8 cellular contexts compared by ENCODE assay signal in the genomic region with DNA sequence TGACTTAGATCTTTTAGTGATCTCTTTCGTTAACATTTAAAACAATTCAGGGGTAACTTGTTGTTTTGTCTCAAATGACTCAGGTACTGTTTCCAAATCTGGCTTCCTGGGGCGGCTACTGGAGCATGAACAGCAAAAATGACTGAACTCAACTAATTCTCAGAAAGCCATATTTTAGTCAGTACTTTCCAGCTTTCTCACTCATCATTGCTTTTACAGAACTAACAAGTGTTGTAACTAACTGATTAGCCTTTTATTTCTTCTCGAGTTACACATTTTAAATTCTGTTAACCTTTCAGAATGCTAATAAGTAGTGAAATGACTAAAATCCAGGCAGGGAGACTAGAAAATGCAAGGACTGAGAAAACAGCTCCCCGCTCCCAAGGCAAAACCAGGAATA. TPM values are rescaled to one million over a fixed set of nuclear protein-coding genes. Genes with fewer than 3 reads are reported as not detected.
A peak's percentile ranks its signal among the peaks of the same experiment; 100 is the strongest.
DNase-seq lines count a peak whose midpoint lies in the region; ATAC-seq lines count a peak whose summit lies in the region.

No MANE protein-coding gene starts in this region.

- intact Hi-C loops in sciatic nerve (cut with DNase I) = no loop called here

- peak; percentile 5 for DNase-seq in activated naive CD4-positive, alpha-beta T cell treated with Interleukin-2 at 50 U/mL for 16 hours
- DNase-seq in activated naive CD4-positive, alpha-beta T cell (lab: John Stamatoyannopoulos, UW) = no peak
- peak; percentile 7 for DNase-seq in stimulated activated CD4-positive, alpha-beta T cell treated with anti-CD3 and anti-CD28 coated beads, Interleukin-4, amount 100 ng/mL, for 24 hours
- DNase-seq in sciatic nerve (ENCODE audit: low spot score) (no peak), T-helper 9 cell (no peak), NCI-H1436 (lab: John Stamatoyannopoulos, UW) (no peak)

- ATAC-seq in GM21786 (IDR thresholded peaks at IDR 0.05; ENCODE audit: unreplicated experiment) (peak; percentile 49), HG03558 (IDR thresholded peaks at IDR 0.05; ENCODE audit: extremely low read depth, unreplicated experiment) (peak; percentile 43), sciatic nerve (no peak)

RNA-seq across cellular contexts. Expression of gene JADE3, which starts 55.3 kb away (rescaled TPM):
- 7.4 TPM for total RNA-seq in sciatic nerve

Comparison
In these comparisons a context has a peak if more than half of its experiments do, and no peak if none do; other contexts are left out.
1. DNase-seq: peak in activated naive CD4-positive, alpha-beta T cell treated with Interleukin-2 at 50 U/mL for 16 hours (single experiment) and stimulated activated CD4-positive, alpha-beta T cell treated with anti-CD3 and anti-CD28 coated beads, Interleukin-4, amount 100 ng/mL, for 24 hours (single experiment); none in activated naive CD4-positive, alpha-beta T cell (0 of 4), sciatic nerve (single experiment), T-helper 9 cell (single experiment) and NCI-H1436 (single experiment).